In genomic region chr22:22075382-22076163, GRCh38 we compare ENCODE assay signal across 1 cellular context.
TF ChIP-seq lines count a peak whose summit lies in the region.

No MANE protein-coding gene starts in this region.

TF ChIP-seq in A549, 52 proteins besides CTCF, POLR2A, EP300 and RAD21:
- TF ChIP-seq BCL3 (IDR thresholded peaks at IDR 0.05), result no peak
